In the genomic region with DNA sequence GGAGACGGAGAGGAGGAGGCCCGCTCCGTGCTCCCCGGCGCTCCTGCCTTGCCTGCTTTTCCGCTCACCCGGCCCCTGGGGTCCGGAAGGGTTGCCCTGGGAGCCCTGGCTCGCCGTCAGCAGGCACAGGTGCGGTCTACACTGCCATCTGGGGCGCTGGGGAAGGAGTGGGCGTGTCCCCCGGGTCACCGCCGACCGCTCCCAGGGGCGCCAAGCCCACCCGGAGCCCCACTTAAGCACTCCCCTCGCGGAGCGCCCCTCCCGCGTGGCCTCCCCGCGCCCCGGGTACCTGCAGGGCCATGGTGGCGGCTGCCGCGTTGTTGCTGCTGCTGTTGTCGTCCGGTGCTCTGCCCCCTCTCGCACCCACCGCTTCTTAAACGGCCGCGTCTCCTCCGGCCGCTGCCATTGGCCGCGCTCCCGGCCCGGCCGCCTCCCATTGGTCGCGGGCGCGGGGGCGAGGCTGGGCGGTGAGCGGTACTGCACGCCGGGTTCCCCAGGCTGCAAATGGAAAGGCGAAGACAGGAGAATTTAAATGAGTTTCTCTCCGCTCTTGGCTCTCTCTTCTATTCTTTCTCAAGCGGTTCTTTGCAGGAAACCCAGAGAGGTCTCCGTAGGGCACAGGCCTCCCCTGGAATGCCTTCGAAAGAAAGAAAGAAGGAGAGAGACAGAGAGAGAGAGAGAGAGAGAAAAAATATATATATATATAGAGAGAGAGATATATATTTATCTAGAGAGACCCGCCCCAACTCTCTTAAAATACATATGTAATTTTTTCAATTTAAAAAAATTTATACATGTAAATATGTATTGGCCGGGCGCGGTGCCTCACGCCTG, we compare ENCODE assay signal across 8 cellular contexts. TPM values are rescaled to one million over a fixed set of nuclear protein-coding genes. Genes with fewer than 3 reads are reported as not detected.
DNase-seq lines count a peak whose midpoint lies in the region; ATAC-seq lines count a peak whose summit lies in the region.

A gene (minus strand): TSS at position 349 of the 834 bp plus-strand sequence. CDS start 48 bp downstream, at position 301.

- ATAC-seq in GM19328 (IDR thresholded peaks at IDR 0.05; ENCODE audit: unreplicated experiment) (peak; percentile 98), HG03442 (IDR thresholded peaks at IDR 0.05; ENCODE audit: unreplicated experiment) (peak; percentile 98)

- DNase-seq in C1 segment of cervical spinal cord (lab: John Stamatoyannopoulos, UW) (peak in 13 of 14 donors; percentile 12 to 86 (median 43)), NCI-H69 (lab: John Stamatoyannopoulos, UW) (peak; percentile 91), medulla oblongata (ENCODE audit: extremely low spot score) (peak; percentile 89)
- DNase-seq in activated CD4-positive, alpha-beta memory T cell treated with anti-CD3 and anti-CD28 coated beads, Interleukin-2, amount 10 ng/mL, durations not matched to agents 7 days and 5 days, result peak; percentile 86
- peak; percentile 73 for DNase-seq in effector CD4-positive, alpha-beta T cell
- DNase-seq in stimulated activated CD4-positive, alpha-beta T cell treated with anti-CD3 and anti-CD28 coated beads, TNF-alpha, amount 100 ng/mL, for 48 hours (ENCODE audit: low read depth in 3 of 3), result peak; percentile 68 to 82 (median 74)

- POLR2A ChIA-PET in activated CD4-positive, alpha-beta memory T cell treated with anti-CD3 and anti-CD28 coated beads, Interleukin-2, amount 10 ng/mL, durations not matched to agents 7 days and 5 days (lab: Charles Lee), result no interaction called here

- peaks cover 3% of the 10 kb centered on the region for H3K9me3 Mint-ChIP-seq in activated CD4-positive, alpha-beta memory T cell treated with anti-CD3 and anti-CD28 coated beads, Interleukin-2, amount 10 ng/mL, durations not matched to agents 7 days and 5 days

- peaks cover 11% of the 10 kb centered on the region for H3K27me3 Mint-ChIP-seq in activated CD4-positive, alpha-beta memory T cell treated with anti-CD3 and anti-CD28 coated beads, Interleukin-2, amount 10 ng/mL, durations not matched to agents 7 days and 5 days

- H3K4me1 Mint-ChIP-seq in activated CD4-positive, alpha-beta memory T cell treated with anti-CD3 and anti-CD28 coated beads, Interleukin-2, amount 10 ng/mL, durations not matched to agents 7 days and 5 days, result peaks cover 9% of the 10 kb centered on the region

- CTCF ChIA-PET in activated CD4-positive, alpha-beta memory T cell treated with anti-CD3 and anti-CD28 coated beads, Interleukin-2, amount 10 ng/mL, durations not matched to agents 7 days and 5 days (lab: Charles Lee), result no interaction called here

- H3K4me3 Mint-ChIP-seq in activated CD4-positive, alpha-beta memory T cell treated with anti-CD3 and anti-CD28 coated beads, Interleukin-2, amount 10 ng/mL, durations not matched to agents 7 days and 5 days, result peak within 1 kb of the TSS; percentile 70

- H3K36me3 Mint-ChIP-seq in activated CD4-positive, alpha-beta memory T cell treated with anti-CD3 and anti-CD28 coated beads, Interleukin-2, amount 10 ng/mL, durations not matched to agents 7 days and 5 days (ENCODE audit: low read depth), result no peaks in the 10 kb centered on the region

- H3K27ac Mint-ChIP-seq in activated CD4-positive, alpha-beta memory T cell treated with anti-CD3 and anti-CD28 coated beads, Interleukin-2, amount 10 ng/mL, durations not matched to agents 7 days and 5 days, result no peak within 1 kb of the TSS

RNA-seq across cellular contexts. Expression of the gene that starts here (rescaled TPM):
- 1 to 10 TPM; 2.1 to 2.6 TPM for total RNA-seq in activated CD4-positive, alpha-beta memory T cell treated with anti-CD3 and anti-CD28 coated beads, Interleukin-2, amount 10 ng/mL, durations not matched to agents 7 days and 5 days

Comparison
In these comparisons a context has a peak if more than half of its experiments do, and no peak if none do; other contexts are left out.
1. Peak in every context shown above with its lines: DNase-seq and ATAC-seq.